ENCODE assay signal across 8 cellular contexts in the genomic region with DNA sequence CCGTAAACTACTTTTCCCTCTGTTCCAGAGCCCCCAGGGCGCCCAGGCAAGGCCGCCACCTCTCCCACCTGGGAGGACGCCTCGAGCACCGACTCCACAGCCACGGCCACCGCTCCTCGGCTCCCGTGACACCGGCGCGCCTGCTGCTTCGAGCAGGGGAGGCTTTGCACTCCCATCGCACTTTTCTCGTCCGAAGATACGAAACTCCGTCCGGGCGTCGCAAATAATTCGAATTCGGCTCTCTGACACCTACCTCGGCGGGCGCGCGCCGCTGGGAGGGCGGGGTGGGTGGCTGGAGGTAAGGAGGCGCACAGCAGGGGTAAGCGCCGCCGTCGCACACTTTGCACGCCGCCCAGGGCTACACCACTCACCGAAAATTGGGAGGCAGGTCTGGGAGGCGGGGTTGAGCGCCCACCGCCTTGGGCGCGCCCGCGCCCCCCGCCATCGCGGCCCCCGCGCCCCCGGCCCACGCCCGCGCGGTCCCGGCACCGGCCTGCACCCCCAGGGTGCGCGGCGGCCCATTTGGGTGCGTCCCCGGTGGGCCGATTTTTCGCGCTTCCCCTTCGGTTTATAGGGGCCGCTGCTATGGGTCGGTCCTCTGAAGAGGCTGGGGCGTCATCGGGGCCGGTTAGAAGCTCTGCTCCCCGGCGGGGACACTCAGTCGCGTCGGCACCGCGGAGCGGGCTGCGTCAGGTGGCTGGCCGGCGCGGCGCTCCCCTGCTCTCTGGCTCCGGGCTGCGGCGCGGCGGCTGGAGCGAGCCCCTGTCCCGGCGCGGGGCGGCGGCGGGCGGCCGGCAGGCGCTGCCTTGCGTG. TPM values are rescaled to one million over a fixed set of nuclear protein-coding genes. Genes with fewer than 3 reads are reported as not detected.
A peak's percentile ranks its signal among the peaks of the same experiment; 100 is the strongest.
DNase-seq lines count a peak whose midpoint lies in the region; ATAC-seq, FAIRE-seq and TF ChIP-seq lines count a peak whose summit lies in the region.

No MANE protein-coding gene starts in this region.

- H3K9me3 Mint-ChIP-seq in T-helper 2 cell treated with Interferon-gamma antibody and Interleukin-4, amounts not matched to agents 5 μg/mL and 100 μg/mL, for 36 hours, result no peaks in the 10 kb centered on the region
- no peaks in the 10 kb centered on the region for H3K9me3 Mint-ChIP-seq in astrocyte (ENCODE audit: unreplicated experiment)

- peak overlapping the region; percentile 88 for H3K4me2 ChIP-seq in astrocyte (ENCODE audit: low read length)

- H4K20me1 ChIP-seq in astrocyte (ENCODE audit: insufficient read depth, low read length), result peaks cover 10% of the 10 kb centered on the region

- FAIRE-seq in astrocyte (lab: Jason Lieb, UNC), result no peak

- peak overlapping the region; percentile 83 for H3K4me3 Mint-ChIP-seq in T-helper 2 cell treated with Interferon-gamma antibody and Interleukin-4, amounts not matched to agents 5 μg/mL and 100 μg/mL, for 36 hours
- H3K4me3 Mint-ChIP-seq in astrocyte (ENCODE audit: unreplicated experiment), result peak overlapping the region; percentile 84

- H3K9me3 ChIP-seq in astrocyte (ENCODE audit: insufficient read depth, low read depth, low read length), result no peaks in the 10 kb centered on the region

- intact Hi-C loops in sciatic nerve (cut with DNase I), result no loop called here

- no peak overlapping the region for H3K27ac ChIP-seq in astrocyte (ENCODE audit: low read depth, low read length)

- peaks cover 3% of the 10 kb centered on the region for H3K27me3 Mint-ChIP-seq in T-helper 2 cell treated with Interferon-gamma antibody and Interleukin-4, amounts not matched to agents 5 μg/mL and 100 μg/mL, for 36 hours (ENCODE audit: low read depth)
- no peaks in the 10 kb centered on the region for H3K27me3 Mint-ChIP-seq in astrocyte (ENCODE audit: low read depth, unreplicated experiment)

- no peak for TF ChIP-seq CTCF in NB4 (IDR thresholded peaks at IDR 0.05; ENCODE audit: low read depth, low read length)
- TF ChIP-seq CTCF in astrocyte (IDR thresholded peaks at IDR 0.05; ENCODE audit: insufficient read depth, low read depth, low read length), result no peak

- peaks cover 4% of the 10 kb centered on the region for H3K4me1 ChIP-seq in astrocyte (ENCODE audit: insufficient read depth, low read length)

- peaks cover 12% of the 10 kb centered on the region for H3K36me3 Mint-ChIP-seq in T-helper 2 cell treated with Interferon-gamma antibody and Interleukin-4, amounts not matched to agents 5 μg/mL and 100 μg/mL, for 36 hours (ENCODE audit: low read depth)
- no peaks in the 10 kb centered on the region for H3K36me3 Mint-ChIP-seq in astrocyte (ENCODE audit: low read depth, unreplicated experiment)

- peak; percentile 98 for TF ChIP-seq POLR2A in NB4 (IDR thresholded peaks at IDR 0.05; ENCODE audit: extremely low read depth, insufficient read length)

- H3K79me2 ChIP-seq in astrocyte (ENCODE audit: insufficient read depth, low read length), result peaks cover 18% of the 10 kb centered on the region

- H3K27ac Mint-ChIP-seq in T-helper 2 cell treated with Interferon-gamma antibody and Interleukin-4, amounts not matched to agents 5 μg/mL and 100 μg/mL, for 36 hours, result peak overlapping the region; percentile 74
- no peak overlapping the region for H3K27ac Mint-ChIP-seq in astrocyte (ENCODE audit: unreplicated experiment)

- peak overlapping the region; percentile 81 for H2AFZ ChIP-seq in astrocyte (ENCODE audit: low read depth, low read length)

- DNase-seq in ELF-1 (ENCODE audit: low read depth, low spot score), result peak; percentile 89
- DNase-seq in H7, result peak; percentile 92
- DNase-seq in NB4 (ENCODE audit: low read depth), result peak; percentile 88
- DNase-seq in T-helper 2 cell treated with Interferon-gamma antibody and Interleukin-4, amounts not matched to agents 5 μg/mL and 100 μg/mL, for 36 hours (ENCODE audit: low spot score), result peak; percentile 83
- peak; percentile 60 for DNase-seq in astrocyte (ENCODE audit: low read depth)
- peak; percentile 46 to 62 for DNase-seq in hippocampal formation (lab: John Stamatoyannopoulos, UW)
- peak; percentile 88 for DNase-seq in sciatic nerve (ENCODE audit: low spot score)
- DNase-seq in NCI-H2107 treated with DMSO at 0.1 percent for 48 hours (lab: John Stamatoyannopoulos, UW; ENCODE audit: unreplicated experiment), result no peak

- ATAC-seq in sciatic nerve, result peak; percentile 72

- peak overlapping the region; percentile 84 for H3K9ac ChIP-seq in astrocyte (ENCODE audit: low read length)

- H3K36me3 ChIP-seq in H7 (replicated peaks; ENCODE audit: control insufficient read depth, insufficient read depth, low read length), result no peaks in the 10 kb centered on the region
- no peaks in the 10 kb centered on the region for H3K36me3 ChIP-seq in astrocyte (ENCODE audit: insufficient read depth, low read length)

- H3K4me1 Mint-ChIP-seq in T-helper 2 cell treated with Interferon-gamma antibody and Interleukin-4, amounts not matched to agents 5 μg/mL and 100 μg/mL, for 36 hours (ENCODE audit: low read depth), result peaks cover 24% of the 10 kb centered on the region
- H3K4me1 Mint-ChIP-seq in astrocyte (ENCODE audit: low read depth, unreplicated experiment), result peaks cover 3% of the 10 kb centered on the region

- H3K27me3 ChIP-seq in H7 (ENCODE audit: control insufficient read depth, insufficient read depth, low read length) (peaks cover 9% of the 10 kb centered on the region), astrocyte (ENCODE audit: insufficient read depth, low read length) (no peaks in the 10 kb centered on the region)

- H3K4me3 ChIP-seq in H7 (ENCODE audit: insufficient read depth, low read depth, low read length), result peak overlapping the region; percentile 86
- peak overlapping the region; percentile 78 for H3K4me3 ChIP-seq in NB4 (ENCODE audit: low read depth, low read length)
- peak overlapping the region; percentile 76 for H3K4me3 ChIP-seq in astrocyte (ENCODE audit: insufficient read depth, low read depth, low read length)

RNA-seq across cellular contexts. Expression of gene GNAS, which starts 36.2 kb away (rescaled TPM):
- total RNA-seq in H7 (2014; rRNA removed; shearing (Covaris generic)), result 683 and 685 TPM in 2 replicates
- 1,937 and 2,003 TPM in 2 replicates for total RNA-seq in astrocyte
- 617 TPM for total RNA-seq in sciatic nerve

RNA-seq across cellular contexts. Expression of gene GNAS-AS1, which starts 38.0 kb away (rescaled TPM):
- 0.24 and 0.26 TPM in 2 replicates for total RNA-seq in H7 (2014; rRNA removed; shearing (Covaris generic))
- total RNA-seq in astrocyte (2.8 and 3.8 TPM in 2 replicates), sciatic nerve (1.5 TPM)
